8 cellular contexts compared by ENCODE assay signal in genomic region chr9:6015278-6016157, GRCh38. TPM values are rescaled to one million over a fixed set of nuclear protein-coding genes. Genes with fewer than 3 reads are reported as not detected.
A peak's percentile ranks its signal among the peaks of the same experiment; 100 is the strongest.
DNase-seq lines count a peak whose midpoint lies in the region; TF ChIP-seq lines count a peak whose summit lies in the region.

Gene RANBP6, minus strand, starts transcription at chr9:6015624. Its CDS starts 17 bp downstream, at chr9:6015607.

- peak within 1 kb of the TSS; percentile 88 for H2AFZ ChIP-seq in Loucy (ENCODE audit: low read length)

- peak within 1 kb of the TSS; percentile 94 for H3K4me2 ChIP-seq in Loucy (ENCODE audit: low read depth, low read length, poor library complexity, severe bottlenecking)

- H3K9me3 ChIP-seq in ES-I3 (ENCODE audit: control insufficient read depth, insufficient read depth, low read length) (no peaks in the 10 kb centered on the region), Loucy (ENCODE audit: insufficient read depth, low read depth, low read length) (no peaks in the 10 kb centered on the region), stomach smooth muscle (ENCODE audit: control insufficient read depth in 2 of 2, low read length in 2 of 2) (no peaks in the 10 kb centered on the region)

- H3K9ac ChIP-seq in ES-I3 (ENCODE audit: low read depth, low read length): peak within 1 kb of the TSS; percentile 97
- peak within 1 kb of the TSS; percentile 79 for H3K9ac ChIP-seq in Loucy (ENCODE audit: low read depth, low read length, poor library complexity, severe bottlenecking)
- H3K9ac ChIP-seq in stomach smooth muscle (ENCODE audit: low read length in 2 of 2): peak within 1 kb of the TSS; percentile 85 to 94

- H3K27ac Mint-ChIP-seq in neural crest cell (ENCODE audit: unreplicated experiment): peak within 1 kb of the TSS; percentile 99

- H3K4me3 Mint-ChIP-seq in neural crest cell: peak within 1 kb of the TSS; percentile 97

- peak; percentile 92 for DNase-seq in H7
- DNase-seq in SIG-M5 treated with dmso at 0.1 percent for 504 hours (lab: John Stamatoyannopoulos, UW; ENCODE audit: unreplicated experiment): peak; percentile 85
- peak; percentile 81 for DNase-seq in activated gamma-delta T cell treated with anti-CD3 and anti-CD28 coated beads, Interleukin-2, amount 50 U/mL, for 16 hours (ENCODE audit: low read depth)
- peak; percentile 83 to 95 for DNase-seq in foreskin fibroblast
- peak; percentile 80 for DNase-seq in neural crest cell (ENCODE audit: low read depth, low spot score)

- H3K36me3 Mint-ChIP-seq in neural crest cell (ENCODE audit: low read depth): peaks cover 31% of the 10 kb centered on the region

- peaks cover 30% of the 10 kb centered on the region for H4K20me1 ChIP-seq in Loucy (ENCODE audit: insufficient read depth, low read length, poor library complexity, severe bottlenecking)

- H3K27me3 ChIP-seq in H7 (ENCODE audit: control insufficient read depth, insufficient read depth, low read length) (no peaks in the 10 kb centered on the region), Loucy (ENCODE audit: insufficient read depth, low read length, poor library complexity, severe bottlenecking) (no peaks in the 10 kb centered on the region), stomach smooth muscle (ENCODE audit: control insufficient read depth in 1 of 2, insufficient read depth in 2 of 2, low read length in 2 of 2) (no peaks in the 10 kb centered on the region)

- H3K27me3 Mint-ChIP-seq in neural crest cell (ENCODE audit: low read depth): peaks cover 4% of the 10 kb centered on the region

- H3K4me1 ChIP-seq in ES-I3 (ENCODE audit: insufficient read depth, low read length) (0 out of 2 replicates have a peak, but pooled peaks cover 7% of the 10 kb centered on the region), Loucy (ENCODE audit: insufficient read depth, low read length, poor library complexity, severe bottlenecking) (peaks cover 40% of the 10 kb centered on the region), stomach smooth muscle (ENCODE audit: control insufficient read depth, insufficient read depth, low read length) (peaks cover 11% of the 10 kb centered on the region)

- peak within 1 kb of the TSS; percentile 70 for H3K4me3 ChIP-seq in H7 (ENCODE audit: insufficient read depth, low read depth, low read length)
- peak within 1 kb of the TSS; percentile 86 for H3K4me3 ChIP-seq in Loucy (ENCODE audit: low read length, poor library complexity, severe bottlenecking)
- H3K4me3 ChIP-seq in foreskin fibroblast (ENCODE audit: low read depth in 1 of 2, low read length in 2 of 2): peak within 1 kb of the TSS; percentile 95 to 98
- H3K4me3 ChIP-seq in stomach smooth muscle (ENCODE audit: low read length in 2 of 2): peak within 1 kb of the TSS; percentile 95 to 96

- H3K4me1 Mint-ChIP-seq in neural crest cell: peaks cover 46% of the 10 kb centered on the region

- no peaks in the 10 kb centered on the region for H3K9me3 Mint-ChIP-seq in neural crest cell

- peaks cover 10% of the 10 kb centered on the region for H3K36me3 ChIP-seq in ES-I3 (ENCODE audit: insufficient read depth, low read length)
- H3K36me3 ChIP-seq in H7 (replicated peaks; ENCODE audit: control insufficient read depth, insufficient read depth, low read length): peaks cover 7% of the 10 kb centered on the region
- no peaks in the 10 kb centered on the region for H3K36me3 ChIP-seq in Loucy (ENCODE audit: insufficient read depth, low read length)
- peaks cover 3 to 4% of the 10 kb centered on the region in 2 donors for H3K36me3 ChIP-seq in stomach smooth muscle (ENCODE audit: control insufficient read depth in 2 of 2, insufficient read depth in 2 of 2, low read length in 2 of 2)

- no peak for TF ChIP-seq CTCF in Loucy (conservative IDR thresholded peaks at IDR 0.05; ENCODE audit: low read length)
- no peak for TF ChIP-seq CTCF in foreskin fibroblast (IDR thresholded peaks at IDR 0.05; ENCODE audit: low read depth, low read length)
- TF ChIP-seq CTCF in neural crest cell (conservative IDR thresholded peaks at IDR 0.05): no peak

- H3K79me2 ChIP-seq in Loucy (ENCODE audit: insufficient read depth, low read length): peaks cover 48% of the 10 kb centered on the region

- H3K27ac ChIP-seq in stomach smooth muscle (ENCODE audit: low read length): peak within 1 kb of the TSS; percentile 66

- no peaks in the 10 kb centered on the region for H3K9me2 ChIP-seq in Loucy (replicated peaks; ENCODE audit: low read depth, low read length)

- H3F3A ChIP-seq in Loucy (ENCODE audit: low read depth): no peaks in the 10 kb centered on the region

RNA-seq across cellular contexts. Expression of gene RANBP6, which starts in this region (rescaled TPM):
- 13.4 and 16.6 TPM in 2 replicates for total RNA-seq in H7 (2014; rRNA removed; shearing (Covaris generic))
- total RNA-seq in neural crest cell: 25.6 and 25.9 TPM in 2 replicates

Comparison
In these comparisons a context has a peak if more than half of its experiments do, and no peak if none do; other contexts are left out.
1. Peak in every context shown above with its lines: DNase-seq, H3K4me3 ChIP-seq and H3K27ac ChIP-seq.